ENCODE assay signal across 1 cellular context in genomic region chr5:131169810-131170539, GRCh38.
A peak's percentile ranks its signal among the peaks of the same experiment; 100 is the strongest.
TF ChIP-seq lines count a peak whose summit lies in the region.

No MANE protein-coding gene starts in this region.

TF ChIP-seq in HepG2, 621 proteins besides CTCF, POLR2A, EP300 and RAD21 (continued from another document and continues in another):
- TF ChIP-seq ZNF83 (CRISPR knock-in tag; IDR thresholded peaks at IDR 0.05; ENCODE audit: borderline replicate concordance) (no peak), ZNF234 (CRISPR knock-in tag; conservative IDR thresholded peaks at IDR 0.05) (no peak), TRAFD1 (CRISPR knock-in tag; IDR thresholded peaks at IDR 0.05; ENCODE audit: borderline replicate concordance) (no peak), EED (CRISPR knock-in tag; IDR thresholded peaks at IDR 0.05) (no peak), FOXP1 (IDR thresholded peaks at IDR 0.05) (no peak), FOXP1 (CRISPR knock-in tag; IDR thresholded peaks at IDR 0.05) (no peak), ZHX1 (CRISPR knock-in tag; IDR thresholded peaks at IDR 0.05; ENCODE audit: low read depth) (no peak), ARID2 (CRISPR knock-in tag; IDR thresholded peaks at IDR 0.05; ENCODE audit: borderline replicate concordance) (0 out of 2 replicates have a peak, but pooled peaks have one; percentile 46), ZNF282 (IDR thresholded peaks at IDR 0.05; ENCODE audit: partially characterized antibody) (no peak), SMAD3 (CRISPR knock-in tag; IDR thresholded peaks at IDR 0.05) (no peak), ATRX (CRISPR knock-in tag; IDR thresholded peaks at IDR 0.05; ENCODE audit: borderline replicate concordance) (no peak), FOSL2 (CRISPR knock-in tag; IDR thresholded peaks at IDR 0.05) (no peak), PHF5A (CRISPR knock-in tag; IDR thresholded peaks at IDR 0.05; ENCODE audit: low read depth, unreplicated experiment) (no peak), ZBTB21 (CRISPR knock-in tag; IDR thresholded peaks at IDR 0.05) (no peak), ZNF609 (CRISPR knock-in tag; IDR thresholded peaks at IDR 0.05; ENCODE audit: borderline replicate concordance) (no peak), ZNF260 (CRISPR knock-in tag; IDR thresholded peaks at IDR 0.05; ENCODE audit: borderline replicate concordance, low read depth) (no peak), TRIM22 (IDR thresholded peaks at IDR 0.05) (no peak), ONECUT2 (CRISPR knock-in tag; IDR thresholded peaks at IDR 0.05) (no peak), CEBPB (IDR thresholded peaks at IDR 0.05; ENCODE audit: borderline replicate concordance, low read depth, low read length) (0 out of 2 replicates have a peak, but pooled peaks have one; percentile 37), HDAC2 (CRISPR knock-in tag; IDR thresholded peaks at IDR 0.05) (no peak), ZFP1 (CRISPR knock-in tag; IDR thresholded peaks at IDR 0.05) (no peak), HDAC6 (IDR thresholded peaks at IDR 0.05; ENCODE audit: low read depth, low read length) (no peak), ZNF691 (CRISPR knock-in tag; IDR thresholded peaks at IDR 0.05; ENCODE audit: borderline replicate concordance, low read depth) (no peak), RNF219 (CRISPR knock-in tag; IDR thresholded peaks at IDR 0.05) (no peak), SNAPC5 (CRISPR knock-in tag; IDR thresholded peaks at IDR 0.05; ENCODE audit: borderline replicate concordance) (no peak), ZBTB44 (CRISPR knock-in tag; IDR thresholded peaks at IDR 0.05) (no peak), CHD2 (IDR thresholded peaks at IDR 0.05; ENCODE audit: low read depth, low read length) (no peak), ZNF20 (CRISPR knock-in tag; IDR thresholded peaks at IDR 0.05) (no peak), SOX13 (IDR thresholded peaks at IDR 0.05) (no peak), SOX13 (CRISPR knock-in tag; conservative IDR thresholded peaks at IDR 0.05 in 1 of 2, IDR thresholded peaks at IDR 0.05 in 1 of 2) (peak in 1 of 2 experiments; percentile 69; a peak in 2 of 4 replicates), SP5 (CRISPR knock-in tag; IDR thresholded peaks at IDR 0.05; ENCODE audit: borderline replicate concordance, low read depth) (no peak), RELA (CRISPR knock-in tag; IDR thresholded peaks at IDR 0.05) (no peak), ZFX (CRISPR knock-in tag; IDR thresholded peaks at IDR 0.05; ENCODE audit: low read depth) (no peak), MAFF (IDR thresholded peaks at IDR 0.05; ENCODE audit: low read depth, low read length) (no peak), ATF3 (CRISPR knock-in tag; IDR thresholded peaks at IDR 0.05) (no peak), KLF11 (CRISPR knock-in tag; IDR thresholded peaks at IDR 0.05) (no peak), GFI1 (CRISPR knock-in tag; IDR thresholded peaks at IDR 0.05; ENCODE audit: borderline replicate concordance) (no peak), ZNF274 (CRISPR knock-in tag; IDR thresholded peaks at IDR 0.05) (no peak), CREB1 (IDR thresholded peaks at IDR 0.05) (no peak), CREB1 (CRISPR knock-in tag; IDR thresholded peaks at IDR 0.05) (no peak), TRIM24 (CRISPR knock-in tag; IDR thresholded peaks at IDR 0.05) (no peak), SNAI1 (CRISPR knock-in tag; IDR thresholded peaks at IDR 0.05; ENCODE audit: borderline replicate concordance) (no peak), BRF2 (CRISPR knock-in tag; IDR thresholded peaks at IDR 0.05) (no peak), ZNF317 (CRISPR knock-in tag; IDR thresholded peaks at IDR 0.05) (0 out of 2 replicates have a peak, but pooled peaks have one; percentile 26), SKI (IDR thresholded peaks at IDR 0.05; ENCODE audit: partially characterized antibody) (no peak), CREB3 (CRISPR knock-in tag; IDR thresholded peaks at IDR 0.05) (no peak), ZNF24 (IDR thresholded peaks at IDR 0.05) (no peak), POLR2AphosphoS2 (IDR thresholded peaks at IDR 0.05; ENCODE audit: low read depth, low read length) (no peak), GZF1 (CRISPR knock-in tag; IDR thresholded peaks at IDR 0.05) (no peak), ZNF746 (CRISPR knock-in tag; IDR thresholded peaks at IDR 0.05) (no peak)
